In genomic region chr7:6447589-6448210, GRCh38 we compare ENCODE assay signal across 1 cellular context.
TF ChIP-seq lines count a peak whose summit lies in the region.

Gene DAGLB, minus strand, starts transcription at chr7:6447954. Its CDS starts 112 bp downstream, at chr7:6447842.

TF ChIP-seq in HepG2, 621 proteins besides CTCF, POLR2A, EP300 and RAD21 (continued from another document and continues in another):
- peak; percentile 46 for TF ChIP-seq FOXP4 (CRISPR knock-in tag; IDR thresholded peaks at IDR 0.05)
- TF ChIP-seq KLF9 (CRISPR knock-in tag; IDR thresholded peaks at IDR 0.05; ENCODE audit: low read depth), result peak; percentile 15; the same call in 1 of the 2 replicates
- no peak for TF ChIP-seq SMAD1 (CRISPR knock-in tag; IDR thresholded peaks at IDR 0.05; ENCODE audit: borderline replicate concordance, low read depth)
- no peak for TF ChIP-seq PHF5A (CRISPR knock-in tag; IDR thresholded peaks at IDR 0.05; ENCODE audit: low read depth, unreplicated experiment)
- TF ChIP-seq CENPT (CRISPR knock-in tag; IDR thresholded peaks at IDR 0.05; ENCODE audit: low read depth), result 0 out of 2 replicates have a peak, but pooled peaks have one; percentile 54
- no peak for TF ChIP-seq ZNF720 (CRISPR knock-in tag; IDR thresholded peaks at IDR 0.05)
- no peak for TF ChIP-seq ZNF790 (CRISPR knock-in tag; IDR thresholded peaks at IDR 0.05; ENCODE audit: borderline replicate concordance)
- no peak for TF ChIP-seq MAFK (conservative IDR thresholded peaks at IDR 0.05 in 1 of 2, IDR thresholded peaks at IDR 0.05 in 1 of 2; ENCODE audit: low read length in 2 of 2)
- 0 out of 2 replicates have a peak, but pooled peaks have one; percentile 57 for TF ChIP-seq ZNF329 (CRISPR knock-in tag; IDR thresholded peaks at IDR 0.05; ENCODE audit: low read depth)
- 0 out of 2 replicates have a peak, but pooled peaks have one; percentile 85 for TF ChIP-seq ZNF256 (CRISPR knock-in tag; conservative IDR thresholded peaks at IDR 0.05)
- no peak for TF ChIP-seq ZNF431 (CRISPR knock-in tag; IDR thresholded peaks at IDR 0.05; ENCODE audit: borderline replicate concordance, low read depth)
- no peak for TF ChIP-seq THRA (CRISPR knock-in tag; IDR thresholded peaks at IDR 0.05; ENCODE audit: borderline replicate concordance)
- peak; percentile 63; the same call in 1 of the 2 replicates for TF ChIP-seq MXD1 (CRISPR knock-in tag; IDR thresholded peaks at IDR 0.05)
- TF ChIP-seq ATAD3A (CRISPR knock-in tag; IDR thresholded peaks at IDR 0.05), result no peak
- TF ChIP-seq SYNCRIP (IDR thresholded peaks at IDR 0.05; ENCODE audit: insufficient read depth, low read depth, low read length), result no peak
- TF ChIP-seq ZNF207 (IDR thresholded peaks at IDR 0.05; ENCODE audit: borderline replicate concordance), result no peak
- no peak for TF ChIP-seq TSC22D2 (CRISPR knock-in tag; IDR thresholded peaks at IDR 0.05; ENCODE audit: borderline replicate concordance)
- TF ChIP-seq ZNF564 (CRISPR knock-in tag; IDR thresholded peaks at IDR 0.05), result no peak
- no peak for TF ChIP-seq AGO2 (optimal IDR thresholded peaks at IDR 0.05; ENCODE audit: low read depth, low read length)
- no peak for TF ChIP-seq SP5 (CRISPR knock-in tag; IDR thresholded peaks at IDR 0.05; ENCODE audit: borderline replicate concordance, low read depth)
- TF ChIP-seq SNAPC2 (CRISPR knock-in tag; IDR thresholded peaks at IDR 0.05), result no peak
- TF ChIP-seq SIX1 (CRISPR knock-in tag; IDR thresholded peaks at IDR 0.05; ENCODE audit: borderline replicate concordance), result no peak; the same call in 1 of the 2 replicates
- TF ChIP-seq TBX3 (IDR thresholded peaks at IDR 0.05; ENCODE audit: borderline replicate concordance), result no peak
- no peak for TF ChIP-seq PTBP1 (IDR thresholded peaks at IDR 0.05; ENCODE audit: low read depth, low read length, poor library complexity, severe bottlenecking)
- no peak for TF ChIP-seq TCF7 (IDR thresholded peaks at IDR 0.05; ENCODE audit: low read depth)
- TF ChIP-seq NPAS2 (CRISPR knock-in tag; IDR thresholded peaks at IDR 0.05; ENCODE audit: borderline replicate concordance), result no peak
- no peak for TF ChIP-seq SATB2 (CRISPR knock-in tag; IDR thresholded peaks at IDR 0.05)
- no peak for TF ChIP-seq ZNF646 (CRISPR knock-in tag; IDR thresholded peaks at IDR 0.05)
- peak; percentile 35; the same call in 1 of the 2 replicates for TF ChIP-seq KMT2A (CRISPR knock-in tag; IDR thresholded peaks at IDR 0.05)
- TF ChIP-seq HNF1A (IDR thresholded peaks at IDR 0.05; ENCODE audit: low read depth), result no peak
- TF ChIP-seq HNF1A (CRISPR knock-in tag; IDR thresholded peaks at IDR 0.05; ENCODE audit: borderline replicate concordance), result peak; percentile 35; the same call in 1 of the 2 replicates
- peak; percentile 76; the same call in 1 of the 2 replicates for TF ChIP-seq ZNF230 (CRISPR knock-in tag; IDR thresholded peaks at IDR 0.05)
- TF ChIP-seq CSRNP2 (CRISPR knock-in tag; conservative IDR thresholded peaks at IDR 0.05; ENCODE audit: low read depth), result no peak
- no peak for TF ChIP-seq FUBP1 (CRISPR knock-in tag; IDR thresholded peaks at IDR 0.05; ENCODE audit: borderline replicate concordance)
- 0 out of 2 replicates have a peak, but pooled peaks have one; percentile 64 for TF ChIP-seq ZNF660 (CRISPR knock-in tag; IDR thresholded peaks at IDR 0.05; ENCODE audit: borderline replicate concordance, low read depth)
- TF ChIP-seq MAZ (IDR thresholded peaks at IDR 0.05; ENCODE audit: borderline replicate concordance, low read depth, low read length), result no peak
- no peak; the same call in 1 of the 2 replicates for TF ChIP-seq MAZ (CRISPR knock-in tag; IDR thresholded peaks at IDR 0.05; ENCODE audit: low read depth)
- no peak for TF ChIP-seq ARNTL (CRISPR knock-in tag; IDR thresholded peaks at IDR 0.05)
- no peak for TF ChIP-seq ARNT (IDR thresholded peaks at IDR 0.05)
- TF ChIP-seq RBM39 (IDR thresholded peaks at IDR 0.05; ENCODE audit: low read depth, low read length, poor library complexity, severe bottlenecking), result no peak
- TF ChIP-seq MIER2 (CRISPR knock-in tag; IDR thresholded peaks at IDR 0.05), result no peak
- TF ChIP-seq SNAPC5 (CRISPR knock-in tag; IDR thresholded peaks at IDR 0.05; ENCODE audit: borderline replicate concordance), result no peak
- TF ChIP-seq HIC2 (CRISPR knock-in tag; IDR thresholded peaks at IDR 0.05; ENCODE audit: low read depth), result no peak
